In the genomic region with DNA sequence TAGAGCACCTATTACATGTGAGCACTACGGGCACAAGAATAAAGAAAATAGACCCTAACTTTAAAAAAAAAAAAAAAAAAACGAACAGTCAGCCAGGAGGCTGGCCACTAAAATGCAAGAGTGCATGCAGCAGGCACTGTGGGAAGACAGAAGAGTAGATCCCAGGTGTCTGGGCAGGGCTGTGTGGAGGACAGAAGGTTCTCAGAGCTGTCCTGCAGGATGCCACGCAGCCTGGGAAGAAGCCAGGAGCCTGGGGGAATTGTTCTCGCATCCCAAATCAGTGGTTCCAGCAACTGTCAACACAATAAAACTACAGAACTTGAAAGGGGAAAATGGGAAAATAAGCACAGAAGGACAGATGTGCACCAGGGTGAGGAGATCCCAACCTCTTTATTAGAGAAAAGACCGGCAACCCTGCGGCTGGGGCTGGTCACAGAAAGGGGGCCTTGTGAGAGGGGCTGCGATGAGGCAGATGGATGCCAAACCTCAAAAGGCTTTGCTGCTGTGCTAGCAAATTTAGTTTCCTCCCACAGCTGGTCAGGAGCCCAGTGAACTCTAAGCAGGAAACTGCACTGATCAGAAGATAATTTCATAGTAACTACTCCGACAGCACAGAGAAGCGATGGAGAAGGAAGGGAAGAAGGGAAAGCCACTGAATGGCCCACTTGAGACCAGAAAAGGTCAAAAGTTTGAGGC, we compare ENCODE assay signal across 8 cellular contexts. TPM values are rescaled to one million over a fixed set of nuclear protein-coding genes. Genes with fewer than 3 reads are reported as not detected.
DNase-seq lines count a peak whose midpoint lies in the region; ATAC-seq and TF ChIP-seq lines count a peak whose summit lies in the region.

No MANE protein-coding gene starts in this region.

- no peak for TF ChIP-seq CTCF in DOHH2 (IDR thresholded peaks at IDR 0.05; ENCODE audit: low read depth, low read length, poor library complexity, severe bottlenecking)
- no peak for TF ChIP-seq CTCF in MM.1S (IDR thresholded peaks at IDR 0.05; ENCODE audit: low read length)
- no peak for TF ChIP-seq CTCF in nephron (IDR thresholded peaks at IDR 0.05; ENCODE audit: unreplicated experiment in 3 of 3)

- H3F3A ChIP-seq in DOHH2 (ENCODE audit: control insufficient read depth, insufficient read depth): no peaks in the 10 kb centered on the region
- peaks cover 42% of the 10 kb centered on the region for H3F3A ChIP-seq in MM.1S (ENCODE audit: insufficient read depth, low read length)

- H3K9me2 ChIP-seq in DOHH2 (replicated peaks; ENCODE audit: control insufficient read depth, low read length): no peaks in the 10 kb centered on the region
- no peaks in the 10 kb centered on the region for H3K9me2 ChIP-seq in MM.1S (replicated peaks; ENCODE audit: insufficient read depth, low read length)

- H4K20me1 ChIP-seq in DOHH2 (ENCODE audit: control insufficient read depth, insufficient read depth, low read depth, low read length) (no peaks in the 10 kb centered on the region), MM.1S (ENCODE audit: insufficient read depth, low read length) (no peaks in the 10 kb centered on the region)

- TF ChIP-seq POLR2A in GM18505 (IDR thresholded peaks at IDR 0.05; ENCODE audit: borderline replicate concordance, extremely low read depth, insufficient read depth, insufficient read length): no peak

- H2AFZ ChIP-seq in MM.1S (ENCODE audit: low read length): no peak overlapping the region

- H3K36me3 Mint-ChIP-seq in nephron (ENCODE audit: low read depth): no peaks in the 10 kb centered on the region

- H3K27ac Mint-ChIP-seq in nephron: peak overlapping the region; percentile 89 to 94 (median 92)

- no peaks in the 10 kb centered on the region for H3K9me3 Mint-ChIP-seq in nephron

- peak; percentile 52 for DNase-seq in MM.1S
- DNase-seq in cerebellum (ENCODE audit: low spot score): peak; percentile 85

- H3K27me3 ChIP-seq in DOHH2 (ENCODE audit: control insufficient read depth, low read length) (peaks cover 9% of the 10 kb centered on the region; the same call in 1 of the 2 replicates), MM.1S (replicated peaks; ENCODE audit: insufficient read depth, low read length) (no peaks in the 10 kb centered on the region)

- H3K9me3 ChIP-seq in DOHH2 (ENCODE audit: control insufficient read depth, insufficient read depth, low read length): no peaks in the 10 kb centered on the region
- no peaks in the 10 kb centered on the region for H3K9me3 ChIP-seq in MM.1S (replicated peaks; ENCODE audit: insufficient read depth, low read length)

- H3K4me3 ChIP-seq in DOHH2 (ENCODE audit: low read length): peak overlapping the region; percentile 28; the same call in 1 of the 2 replicates
- peak overlapping the region; percentile 26 for H3K4me3 ChIP-seq in MM.1S (ENCODE audit: low read length)

- ATAC-seq in HG03342 (IDR thresholded peaks at IDR 0.05; ENCODE audit: unreplicated experiment) (no peak), GM18505 (IDR thresholded peaks at IDR 0.05; ENCODE audit: unreplicated experiment) (no peak), HG03439 (IDR thresholded peaks at IDR 0.05; ENCODE audit: unreplicated experiment) (no peak), HG03442 (IDR thresholded peaks at IDR 0.05; ENCODE audit: unreplicated experiment) (no peak)

- H3K4me1 Mint-ChIP-seq in nephron: peaks cover 18% of the 10 kb centered on the region

- no peaks in the 10 kb centered on the region for H3K27me3 Mint-ChIP-seq in nephron (ENCODE audit: low read depth)

- H3K79me2 ChIP-seq in DOHH2 (ENCODE audit: control insufficient read depth, low read length) (no peaks in the 10 kb centered on the region), MM.1S (ENCODE audit: low read length) (peaks cover 56% of the 10 kb centered on the region)

- H3K9ac ChIP-seq in MM.1S (ENCODE audit: low read length): peak overlapping the region; percentile 22; the same call in 1 of the 2 replicates

- no peak overlapping the region for H3K27ac ChIP-seq in DOHH2 (ENCODE audit: low read depth, low read length)
- peak overlapping the region; percentile 39; the same call in 1 of the 2 replicates for H3K27ac ChIP-seq in MM.1S (ENCODE audit: low read length)

- peaks cover 3% of the 10 kb centered on the region; the same call in 1 of the 2 replicates for H3K36me3 ChIP-seq in DOHH2 (ENCODE audit: control insufficient read depth, low read length)
- H3K36me3 ChIP-seq in MM.1S (replicated peaks; ENCODE audit: insufficient read depth, low read length): no peaks in the 10 kb centered on the region

- H3K4me3 Mint-ChIP-seq in nephron: peak overlapping the region; percentile 44 to 53 (median 45)

- H3K4me2 ChIP-seq in DOHH2 (ENCODE audit: low read length) (peak overlapping the region; percentile 45), MM.1S (ENCODE audit: low read depth, low read length) (peak overlapping the region; percentile 86)

- H3K4me1 ChIP-seq in DOHH2 (ENCODE audit: control insufficient read depth, low read length) (peaks cover 33% of the 10 kb centered on the region), MM.1S (ENCODE audit: low read length) (peaks cover 44% of the 10 kb centered on the region)

RNA-seq across cellular contexts. Expression of a gene that starts 30.9 kb away (rescaled TPM):
- total RNA-seq in cerebellum: 12.5 TPM
